ENCODE assay signal across 1 cellular context in genomic region chr6:11828185-11828897, GRCh38.
TF ChIP-seq lines count a peak whose summit lies in the region.

No MANE protein-coding gene starts in this region.

TF ChIP-seq in GM12878, 131 proteins besides CTCF, POLR2A, EP300 and RAD21 (continued from another document and continues in another):
- no peak for TF ChIP-seq REST (IDR thresholded peaks at IDR 0.05; ENCODE audit: low read depth, low read length)
- TF ChIP-seq MTA2 (IDR thresholded peaks at IDR 0.05; ENCODE audit: low read depth) = peak; percentile 83; the same call in 1 of the 2 replicates
- no peak for TF ChIP-seq ASH2L (IDR thresholded peaks at IDR 0.05; ENCODE audit: borderline replicate concordance, low read depth)
- TF ChIP-seq ZNF592 (IDR thresholded peaks at IDR 0.05) = no peak
- TF ChIP-seq HDAC2 (IDR thresholded peaks at IDR 0.05) = no peak
- TF ChIP-seq ZBED1 (IDR thresholded peaks at IDR 0.05; ENCODE audit: borderline replicate concordance) = no peak
- peak; percentile 85 for TF ChIP-seq IKZF1 (conservative IDR thresholded peaks at IDR 0.05)
- peak; percentile 90 for TF ChIP-seq ATF2 (IDR thresholded peaks at IDR 0.05; ENCODE audit: low read length)
- no peak for TF ChIP-seq BCLAF1 (IDR thresholded peaks at IDR 0.05)
- no peak; the same call in 1 of the 2 replicates for TF ChIP-seq SMC3 (IDR thresholded peaks at IDR 0.05; ENCODE audit: borderline replicate concordance, low read length)
- 0 out of 2 replicates have a peak, but pooled peaks have one; percentile 13 for TF ChIP-seq RB1 (IDR thresholded peaks at IDR 0.05; ENCODE audit: borderline replicate concordance)
- TF ChIP-seq IKZF2 (IDR thresholded peaks at IDR 0.05) = peak; percentile 94 to 95
- TF ChIP-seq CUX1 (IDR thresholded peaks at IDR 0.05; ENCODE audit: insufficient replicate concordance, low read depth, low read length) = no peak
- no peak for TF ChIP-seq KDM1A (IDR thresholded peaks at IDR 0.05; ENCODE audit: borderline replicate concordance)
- no peak for TF ChIP-seq GATAD2B (conservative IDR thresholded peaks at IDR 0.05; ENCODE audit: low read depth)
- TF ChIP-seq TARDBP (IDR thresholded peaks at IDR 0.05; ENCODE audit: borderline replicate concordance) = no peak
- peak; percentile 29; the same call in 1 of the 2 replicates for TF ChIP-seq TCF7 (IDR thresholded peaks at IDR 0.05; ENCODE audit: borderline replicate concordance)
- TF ChIP-seq BRCA1 (IDR thresholded peaks at IDR 0.05; ENCODE audit: low read depth, low read length) = no peak
- TF ChIP-seq RFX5 (IDR thresholded peaks at IDR 0.05; ENCODE audit: low read depth, low read length) = no peak
- no peak for TF ChIP-seq SMAD5 (IDR thresholded peaks at IDR 0.05; ENCODE audit: low read depth)
- TF ChIP-seq ZNF687 (IDR thresholded peaks at IDR 0.05) = peak; percentile 46
- no peak for TF ChIP-seq HDAC6 (IDR thresholded peaks at IDR 0.05; ENCODE audit: unreplicated experiment)
- TF ChIP-seq SUZ12 (IDR thresholded peaks at IDR 0.05; ENCODE audit: unreplicated experiment) = no peak
- TF ChIP-seq ZBTB33 (IDR thresholded peaks at IDR 0.05) = no peak
- no peak for TF ChIP-seq ZSCAN29 (IDR thresholded peaks at IDR 0.05)
- TF ChIP-seq RAD51 (IDR thresholded peaks at IDR 0.05) = 0 out of 2 replicates have a peak, but pooled peaks have one; percentile 15
- TF ChIP-seq NR2C1 (IDR thresholded peaks at IDR 0.05) = peak; percentile 68
- no peak for TF ChIP-seq EGR1 (IDR thresholded peaks at IDR 0.05; ENCODE audit: borderline replicate concordance in 1 of 2, low read depth in 2 of 2, low read length in 2 of 2)
- no peak for TF ChIP-seq HCFC1 (IDR thresholded peaks at IDR 0.05; ENCODE audit: low read length)
- peak; percentile 46; the same call in 1 of the 2 replicates for TF ChIP-seq IRF4 (IDR thresholded peaks at IDR 0.05; ENCODE audit: low read depth, low read length)
